In the genomic region with DNA sequence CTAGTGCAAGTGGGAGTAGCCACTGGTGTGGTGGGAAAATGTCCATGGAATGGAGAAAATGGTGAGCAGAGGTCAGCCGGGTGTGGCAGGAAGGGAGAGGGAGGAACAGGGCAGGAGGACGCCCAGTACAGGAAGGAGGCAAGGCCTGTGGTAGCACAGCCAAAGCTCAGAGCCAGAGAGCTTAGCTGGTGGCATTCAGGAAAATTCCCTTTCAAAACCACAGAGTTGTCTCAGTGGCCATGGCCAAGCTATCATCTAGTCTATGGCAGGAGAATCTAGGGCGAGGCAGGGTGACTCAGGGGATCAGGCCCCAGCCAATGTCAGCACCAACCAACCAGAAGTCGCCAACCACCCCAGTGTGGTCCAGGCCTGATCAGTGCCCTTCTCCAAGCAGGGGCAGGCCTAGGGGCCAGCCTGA, we compare ENCODE assay signal across 13 cellular contexts.
A peak's percentile ranks its signal among the peaks of the same experiment; 100 is the strongest.
DNase-seq lines count a peak whose midpoint lies in the region; ATAC-seq and TF ChIP-seq lines count a peak whose summit lies in the region.
"Had no signal": no experiment of that assay in that cellular context is flagged by ENCODE, and none has a peak within 500 bp of the region (broad histone marks: within the 10 kb centered on the region; RNA-seq: fewer than 3 reads in every experiment).

No MANE protein-coding gene starts in this region.

- TF ChIP-seq CTCF in psoas muscle (IDR thresholded peaks at IDR 0.05) (no peak), lower lobe of right lung (IDR thresholded peaks at IDR 0.05) (no peak)

- H3K9me3 ChIP-seq in psoas muscle = no peaks in the 10 kb centered on the region
- no peaks in the 10 kb centered on the region for H3K9me3 ChIP-seq in lower lobe of right lung

- H3K4me3 ChIP-seq in psoas muscle = no peak overlapping the region
- H3K4me3 ChIP-seq in lower lobe of right lung = no peak overlapping the region

- H3K27me3 ChIP-seq in psoas muscle (ENCODE audit: insufficient read depth in 3 of 3, low read length in 2 of 3) (no peaks in the 10 kb centered on the region), lower lobe of right lung (ENCODE audit: low read depth) (no peaks in the 10 kb centered on the region)

- ATAC-seq in psoas muscle = peak in 3 of 4 donors; percentile 80 to 90 (median 83)
- ATAC-seq in GM19397 (IDR thresholded peaks at IDR 0.05; ENCODE audit: unreplicated experiment) = no peak
- no peak for ATAC-seq in lower lobe of right lung
- ATAC-seq: stimulated activated memory B cell treated with anti-CD40 and anti-IgM and Interleukin-4, amounts not matched to agents 10 μg/mL and 1 μg/mL and 100 μg/mL, for 72 hours had no signal

- no peaks in the 10 kb centered on the region for H3K4me1 ChIP-seq in psoas muscle
- H3K4me1 ChIP-seq in lower lobe of right lung = no peaks in the 10 kb centered on the region

- 74 to 84% (median 81%) methylated on average over 4 of the region's 4 CpGs for WGBS in psoas muscle, 3 donors

- H3K36me3 ChIP-seq in psoas muscle (ENCODE audit: insufficient read depth in 1 of 2, low read depth in 1 of 2) (no peaks in the 10 kb centered on the region), lower lobe of right lung (no peaks in the 10 kb centered on the region)

- H3K27ac ChIP-seq in psoas muscle (no peak overlapping the region), lower lobe of right lung (no peak overlapping the region)

- DNase-seq in Daoy (ENCODE audit: low read depth) (peak; percentile 93), MV-4-11 (lab: John Stamatoyannopoulos, UW) (peak; percentile 43), dermis microvascular lymphatic vessel endothelial cell (ENCODE audit: low read depth in 2 of 2) (peak; percentile 41 to 59), psoas muscle (peak in 1 of 2 donors; percentile 46), lower lobe of right lung (no peak), NCI-H2227 treated with DMSO at 0.1 percent for 48 hours (lab: John Stamatoyannopoulos, UW) (no peak)
- DNase-seq in activated CD4-positive, alpha-beta T cell treated with anti-CD3 and anti-CD28 coated beads, Interleukin-2, amount 50 U/mL, for 4 hours = no peak
- DNase-seq: amniotic stem cell; DMS79; NCI-H187; stimulated activated CD4-positive, alpha-beta T cell treated with anti-CD3 and anti-CD28 coated beads, Interleukin-12 subunit alpha, Interleukin-12 subunit beta, amount 100 ng/mL, for 4 hours had no signal

- intact Hi-C loops in psoas muscle (cut with DNase I) (no loop called here), lower lobe of right lung (cut with DNase I) (no loop called here)

Comparison
In these comparisons a context has a peak if more than half of its experiments do, and no peak if none do; other contexts are left out.
1. DNase-seq: peak in Daoy (single experiment), MV-4-11 (single experiment) and dermis microvascular lymphatic vessel endothelial cell (2 of 2); none in lower lobe of right lung (single experiment), NCI-H2227 treated with DMSO at 0.1 percent for 48 hours (single experiment) and activated CD4-positive, alpha-beta T cell treated with anti-CD3 and anti-CD28 coated beads, Interleukin-2, amount 50 U/mL, for 4 hours (0 of 2).
2. ATAC-seq: peak in psoas muscle (3 of 4); none in GM19397 (single experiment) and lower lobe of right lung (0 of 2).